ENCODE assay signal across 31 cellular contexts in genomic region chr5:16702964-16703363, GRCh38.
A peak's percentile ranks its signal among the peaks of the same experiment; 100 is the strongest.
DNase-seq lines count a peak whose midpoint lies in the region; ATAC-seq, FAIRE-seq and TF ChIP-seq lines count a peak whose summit lies in the region.
"Had no signal": no experiment of that assay in that cellular context is flagged by ENCODE, and none has a peak within 500 bp of the region (broad histone marks: within the 10 kb centered on the region; RNA-seq: fewer than 3 reads in every experiment).

No MANE protein-coding gene starts in this region.

- no peak for ATAC-seq in GM19035 (IDR thresholded peaks at IDR 0.05; ENCODE audit: unreplicated experiment)
- ATAC-seq: activated CD8-positive, alpha-beta T cell treated with anti-CD3 and anti-CD28 coated beads, Interleukin-2, amount 10 ng/mL, durations not matched to agents 7 days and 5 days; effector memory CD8-positive, alpha-beta T cell; HCT116; lower lobe of right lung; pancreas; right lobe of liver had no signal

- no peaks in the 10 kb centered on the region for H4K20me1 ChIP-seq in SU-DHL-6 (ENCODE audit: low read depth, low read length)
- H4K20me1 ChIP-seq: BLaER1 treated with 17β-estradiol and CSF1 and Interleukin-3, amounts not matched to agents 10 nM and 100 nM had no signal

- DNase-seq in frontal cortex (ENCODE audit: low spot score in 2 of 2), result no peak
- no peak for DNase-seq in neural crest cell (ENCODE audit: low read depth, low spot score)
- no peak for DNase-seq in right atrium auricular region (ENCODE audit: low spot score)
- DNase-seq in activated CD8-positive, alpha-beta memory T cell treated with anti-CD3 and anti-CD28 coated beads, Interleukin-2, amount 50 U/mL, for 4 hours, result no peak
- no peak for DNase-seq in sigmoid colon
- DNase-seq: activated CD8-positive, alpha-beta T cell treated with anti-CD3 and anti-CD28 coated beads, Interleukin-2, amount 10 ng/mL, durations not matched to agents 7 days and 5 days; activated naive CD4-positive, alpha-beta T cell treated with anti-CD3 and anti-CD28 coated beads, Interleukin-2, amount 50 U/mL, for 16 hours; activated T-cell treated with anti-CD3 and anti-CD28 coated beads for 4 hours; DMS153; effector memory CD8-positive, alpha-beta T cell; head of caudate nucleus; IMR-90; kidney glomerular epithelial cell; lower lobe of right lung; MV-4-11; NCI-H1436 treated with DMSO at 0.1 percent for 48 hours; NCI-H226; NCI-H69; pancreas; Peyer's patch; right lobe of liver; SHP77; trophoblast cell had no signal

- no peak overlapping the region for H3K4me3 Mint-ChIP-seq in neural crest cell
- H3K4me3 Mint-ChIP-seq: activated CD8-positive, alpha-beta T cell treated with anti-CD3 and anti-CD28 coated beads, Interleukin-2, amount 10 ng/mL, durations not matched to agents 7 days and 5 days; effector memory CD8-positive, alpha-beta T cell; nephron; T-helper 2 cell treated with Interferon-gamma antibody and Interleukin-4, amounts not matched to agents 5 μg/mL and 100 μg/mL, for 36 hours had no signal

- H3K27me3 ChIP-seq in SU-DHL-6 (ENCODE audit: low read length) (no peaks in the 10 kb centered on the region), right atrium auricular region (no peaks in the 10 kb centered on the region), sigmoid colon (no peaks in the 10 kb centered on the region)
- H3K27me3 ChIP-seq: BLaER1 treated with 17β-estradiol and CSF1 and Interleukin-3, amounts not matched to agents 10 nM and 100 nM; pancreas; Peyer's patch; right lobe of liver had no signal

- H3K4me1 ChIP-seq in right atrium auricular region (no peaks in the 10 kb centered on the region), sigmoid colon (no peaks in the 10 kb centered on the region)
- H3K4me1 ChIP-seq: BLaER1 treated with 17β-estradiol and CSF1 and Interleukin-3, amounts not matched to agents 10 nM and 100 nM; lower lobe of right lung; right lobe of liver had no signal

- no peak for TF ChIP-seq EP300 in sigmoid colon (IDR thresholded peaks at IDR 0.05)

- H3F3A ChIP-seq in SU-DHL-6 (ENCODE audit: insufficient read depth), result no peaks in the 10 kb centered on the region

- no peaks in the 10 kb centered on the region for H3K27me3 Mint-ChIP-seq in neural crest cell (ENCODE audit: low read depth)

- H3K4me1 Mint-ChIP-seq in neural crest cell, result peaks cover 28% of the 10 kb centered on the region

- TF ChIP-seq POLR2A in sigmoid colon (IDR thresholded peaks at IDR 0.05), result no peak

- H3K9me2 ChIP-seq in SU-DHL-6 (replicated peaks; ENCODE audit: insufficient read depth, low read length), result no peaks in the 10 kb centered on the region

- no peak overlapping the region for H3K4me3 ChIP-seq in SU-DHL-6 (ENCODE audit: insufficient read depth, low read length, poor library complexity, severe bottlenecking)
- no peak overlapping the region for H3K4me3 ChIP-seq in right atrium auricular region
- no peak overlapping the region for H3K4me3 ChIP-seq in sigmoid colon
- H3K4me3 ChIP-seq: BLaER1 treated with 17β-estradiol and CSF1 and Interleukin-3, amounts not matched to agents 10 nM and 100 nM; lower lobe of right lung; pancreas; Peyer's patch; right lobe of liver had no signal

- intact Hi-C loops in sigmoid colon (cut with DNase I), result no loop called here

- peak; percentile 60 for FAIRE-seq in frontal cortex (lab: Jason Lieb, UNC)
- FAIRE-seq: GM12891, pancreas had no signal

- TF ChIP-seq CTCF in SU-DHL-6 (IDR thresholded peaks at IDR 0.05; ENCODE audit: insufficient read depth, low read length, poor library complexity, severe bottlenecking) (no peak), neural crest cell (conservative IDR thresholded peaks at IDR 0.05) (no peak), right atrium auricular region (IDR thresholded peaks at IDR 0.05) (no peak), sigmoid colon (IDR thresholded peaks at IDR 0.05) (no peak)

- H3K4me2 ChIP-seq in SU-DHL-6 (ENCODE audit: low read depth, low read length, poor library complexity, severe bottlenecking), result peak overlapping the region; percentile 15
- H3K4me2 ChIP-seq: BLaER1 treated with 17β-estradiol and CSF1 and Interleukin-3, amounts not matched to agents 10 nM and 100 nM had no signal

- peaks cover 51% of the 10 kb centered on the region for H3K36me3 Mint-ChIP-seq in neural crest cell (ENCODE audit: low read depth)

- H3K27ac Mint-ChIP-seq in neural crest cell (ENCODE audit: unreplicated experiment), result peak overlapping the region; percentile 97
- H3K27ac Mint-ChIP-seq: activated CD8-positive, alpha-beta T cell treated with anti-CD3 and anti-CD28 coated beads, Interleukin-2, amount 10 ng/mL, durations not matched to agents 7 days and 5 days; activated T-helper 2 cell treated with anti-CD3 and anti-CD28 coated beads, Interferon-gamma antibody, Interleukin-2, Interleukin-4, amounts not matched to agents 10 μg/mL and 5 μg/mL and 100 μg/mL, durations not matched to agents 14 hours and 24 hours and 36 hours; effector memory CD8-positive, alpha-beta T cell; nephron; T-helper 2 cell treated with Interferon-gamma antibody and Interleukin-4, amounts not matched to agents 5 μg/mL and 100 μg/mL, for 36 hours had no signal

- 74 to 77% methylated on average over 2 of the region's 2 CpGs for WGBS in sigmoid colon, 2 donors

- H2AFZ ChIP-seq in SU-DHL-6 (ENCODE audit: low read depth, low read length, severe bottlenecking), result peak overlapping the region; percentile 2

- H3K79me2 ChIP-seq in SU-DHL-6 (ENCODE audit: insufficient read depth, low read length), result no peaks in the 10 kb centered on the region

- no peaks in the 10 kb centered on the region for H3K9me3 Mint-ChIP-seq in neural crest cell
- H3K9me3 Mint-ChIP-seq: activated T-helper 2 cell treated with anti-CD3 and anti-CD28 coated beads, Interferon-gamma antibody, Interleukin-2, Interleukin-4, amounts not matched to agents 10 μg/mL and 5 μg/mL and 100 μg/mL, durations not matched to agents 14 hours and 24 hours and 36 hours; nephron; T-helper 2 cell treated with Interferon-gamma antibody and Interleukin-4, amounts not matched to agents 5 μg/mL and 100 μg/mL, for 36 hours had no signal

- H3K27ac ChIP-seq in SU-DHL-6 (ENCODE audit: low read depth, low read length) (no peak overlapping the region), right atrium auricular region (no peak overlapping the region), sigmoid colon (no peak overlapping the region)
- H3K27ac ChIP-seq: BLaER1 treated with 17β-estradiol and CSF1 and Interleukin-3, amounts not matched to agents 10 nM and 100 nM; lower lobe of right lung; pancreas; Peyer's patch; right lobe of liver had no signal

- H3K9ac ChIP-seq in SU-DHL-6 (ENCODE audit: low read length), result no peak overlapping the region
- H3K9ac ChIP-seq: BLaER1 treated with 17β-estradiol and CSF1 and Interleukin-3, amounts not matched to agents 10 nM and 100 nM had no signal

- H3K36me3 ChIP-seq in SU-DHL-6 (ENCODE audit: low read length) (no peaks in the 10 kb centered on the region), right atrium auricular region (no peaks in the 10 kb centered on the region), sigmoid colon (no peaks in the 10 kb centered on the region)
- H3K36me3 ChIP-seq: BLaER1 treated with 17β-estradiol and CSF1 and Interleukin-3, amounts not matched to agents 10 nM and 100 nM had no signal

- H3K9me3 ChIP-seq in SU-DHL-6 (ENCODE audit: insufficient read depth, low read length) (no peaks in the 10 kb centered on the region), right atrium auricular region (no peaks in the 10 kb centered on the region), sigmoid colon (no peaks in the 10 kb centered on the region)
- H3K9me3 ChIP-seq: lower lobe of right lung, pancreas, Peyer's patch, right lobe of liver had no signal
